ENCODE assay signal across 1 cellular context in the genomic region with DNA sequence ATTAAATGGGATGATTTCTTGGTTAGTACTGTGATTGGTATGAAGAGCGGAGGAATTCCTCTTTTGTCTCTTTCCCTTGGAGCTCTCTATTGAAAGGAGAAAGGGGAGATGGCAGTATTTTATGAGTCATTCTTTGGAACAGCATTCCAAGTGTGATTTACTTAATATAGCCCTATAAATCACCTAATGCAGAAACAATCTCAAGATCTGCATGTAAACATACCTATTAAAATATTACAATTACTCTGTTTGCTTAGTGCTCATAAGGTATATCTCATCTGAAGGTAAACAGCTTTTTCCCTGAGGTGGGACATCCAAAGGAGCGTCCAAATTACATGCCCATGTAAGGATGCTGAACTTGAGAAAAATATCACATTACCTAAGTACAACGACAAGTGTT.
TF ChIP-seq lines count a peak whose summit lies in the region.

No MANE protein-coding gene starts in this region.

TF ChIP-seq in HEK293, 187 proteins besides CTCF, POLR2A, EP300 and RAD21 (continued from another document):
- TF ChIP-seq WT1 (tag by site-specific recombination; IDR thresholded peaks at IDR 0.05) (peak; percentile 96), FEZF1 (tag by site-specific recombination; IDR thresholded peaks at IDR 0.05) (peak; percentile 95), ZNF707 (tag by site-specific recombination; IDR thresholded peaks at IDR 0.05) (no peak), ZBTB48 (tag by site-specific recombination; IDR thresholded peaks at IDR 0.05) (0 out of 2 replicates have a peak, but pooled peaks have one; percentile 31), ZNF140 (tag by site-specific recombination; IDR thresholded peaks at IDR 0.05) (no peak), ZNF624 (tag by site-specific recombination; IDR thresholded peaks at IDR 0.05) (no peak), ZSCAN30 (tag by site-specific recombination; IDR thresholded peaks at IDR 0.05) (peak; percentile 61; the same call in 1 of the 2 replicates), ZNF514 (tag by site-specific recombination; IDR thresholded peaks at IDR 0.05) (no peak), ZNF621 (tag by site-specific recombination; IDR thresholded peaks at IDR 0.05) (no peak), YY1 (tag by site-specific recombination; IDR thresholded peaks at IDR 0.05) (no peak), ZNF324 (tag by site-specific recombination; IDR thresholded peaks at IDR 0.05) (no peak), ZNF776 (tag by site-specific recombination; IDR thresholded peaks at IDR 0.05; ENCODE audit: borderline replicate concordance) (no peak), OSR2 (tag by site-specific recombination; IDR thresholded peaks at IDR 0.05) (peak; percentile 87), ZNF416 (tag by site-specific recombination; IDR thresholded peaks at IDR 0.05) (no peak), ZNF37A (tag by site-specific recombination; IDR thresholded peaks at IDR 0.05) (no peak), ZNF223 (tag by site-specific recombination; IDR thresholded peaks at IDR 0.05) (no peak), ZBTB21 (tag by site-specific recombination; IDR thresholded peaks at IDR 0.05) (0 out of 2 replicates have a peak, but pooled peaks have one; percentile 20), ZNF155 (tag by site-specific recombination; IDR thresholded peaks at IDR 0.05) (no peak), ZNF629 (tag by site-specific recombination; IDR thresholded peaks at IDR 0.05) (peak; percentile 73), ZNF596 (tag by site-specific recombination; IDR thresholded peaks at IDR 0.05) (peak; percentile 48), ZNF341 (tag by site-specific recombination; IDR thresholded peaks at IDR 0.05; ENCODE audit: low read depth) (peak; percentile 85), ZNF544 (tag by site-specific recombination; IDR thresholded peaks at IDR 0.05) (no peak), ZFP3 (tag by site-specific recombination; IDR thresholded peaks at IDR 0.05; ENCODE audit: low read depth) (no peak)
- TF ChIP-seq, protein P1, sequence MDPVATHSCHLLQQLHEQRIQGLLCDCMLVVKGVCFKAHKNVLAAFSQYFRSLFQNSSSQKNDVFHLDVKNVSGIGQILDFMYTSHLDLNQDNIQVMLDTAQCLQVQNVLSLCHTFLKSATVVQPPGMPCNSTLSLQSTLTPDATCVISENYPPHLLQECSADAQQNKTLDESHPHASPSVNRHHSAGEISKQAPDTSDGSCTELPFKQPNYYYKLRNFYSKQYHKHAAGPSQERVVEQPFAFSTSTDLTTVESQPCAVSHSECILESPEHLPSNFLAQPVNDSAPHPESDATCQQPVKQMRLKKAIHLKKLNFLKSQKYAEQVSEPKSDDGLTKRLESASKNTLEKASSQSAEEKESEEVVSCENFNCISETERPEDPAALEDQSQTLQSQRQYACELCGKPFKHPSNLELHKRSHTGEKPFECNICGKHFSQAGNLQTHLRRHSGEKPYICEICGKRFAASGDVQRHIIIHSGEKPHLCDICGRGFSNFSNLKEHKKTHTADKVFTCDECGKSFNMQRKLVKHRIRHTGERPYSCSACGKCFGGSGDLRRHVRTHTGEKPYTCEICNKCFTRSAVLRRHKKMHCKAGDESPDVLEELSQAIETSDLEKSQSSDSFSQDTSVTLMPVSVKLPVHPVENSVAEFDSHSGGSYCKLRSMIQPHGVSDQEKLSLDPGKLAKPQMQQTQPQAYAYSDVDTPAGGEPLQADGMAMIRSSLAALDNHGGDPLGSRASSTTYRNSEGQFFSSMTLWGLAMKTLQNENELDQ (tag by site-specific recombination; IDR thresholded peaks at IDR 0.05; ENCODE audit: low read depth): no peak
- TF ChIP-seq, protein P2, sequence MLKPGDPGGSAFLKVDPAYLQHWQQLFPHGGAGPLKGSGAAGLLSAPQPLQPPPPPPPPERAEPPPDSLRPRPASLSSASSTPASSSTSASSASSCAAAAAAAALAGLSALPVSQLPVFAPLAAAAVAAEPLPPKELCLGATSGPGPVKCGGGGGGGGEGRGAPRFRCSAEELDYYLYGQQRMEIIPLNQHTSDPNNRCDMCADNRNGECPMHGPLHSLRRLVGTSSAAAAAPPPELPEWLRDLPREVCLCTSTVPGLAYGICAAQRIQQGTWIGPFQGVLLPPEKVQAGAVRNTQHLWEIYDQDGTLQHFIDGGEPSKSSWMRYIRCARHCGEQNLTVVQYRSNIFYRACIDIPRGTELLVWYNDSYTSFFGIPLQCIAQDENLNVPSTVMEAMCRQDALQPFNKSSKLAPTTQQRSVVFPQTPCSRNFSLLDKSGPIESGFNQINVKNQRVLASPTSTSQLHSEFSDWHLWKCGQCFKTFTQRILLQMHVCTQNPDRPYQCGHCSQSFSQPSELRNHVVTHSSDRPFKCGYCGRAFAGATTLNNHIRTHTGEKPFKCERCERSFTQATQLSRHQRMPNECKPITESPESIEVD (tag by site-specific recombination; IDR thresholded peaks at IDR 0.05): peak; percentile 99
- TF ChIP-seq, protein P3, sequence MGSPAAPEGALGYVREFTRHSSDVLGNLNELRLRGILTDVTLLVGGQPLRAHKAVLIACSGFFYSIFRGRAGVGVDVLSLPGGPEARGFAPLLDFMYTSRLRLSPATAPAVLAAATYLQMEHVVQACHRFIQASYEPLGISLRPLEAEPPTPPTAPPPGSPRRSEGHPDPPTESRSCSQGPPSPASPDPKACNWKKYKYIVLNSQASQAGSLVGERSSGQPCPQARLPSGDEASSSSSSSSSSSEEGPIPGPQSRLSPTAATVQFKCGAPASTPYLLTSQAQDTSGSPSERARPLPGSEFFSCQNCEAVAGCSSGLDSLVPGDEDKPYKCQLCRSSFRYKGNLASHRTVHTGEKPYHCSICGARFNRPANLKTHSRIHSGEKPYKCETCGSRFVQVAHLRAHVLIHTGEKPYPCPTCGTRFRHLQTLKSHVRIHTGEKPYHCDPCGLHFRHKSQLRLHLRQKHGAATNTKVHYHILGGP (tag by site-specific recombination; IDR thresholded peaks at IDR 0.05): peak; percentile 67
